12 cellular contexts compared by ENCODE assay signal in the genomic region with DNA sequence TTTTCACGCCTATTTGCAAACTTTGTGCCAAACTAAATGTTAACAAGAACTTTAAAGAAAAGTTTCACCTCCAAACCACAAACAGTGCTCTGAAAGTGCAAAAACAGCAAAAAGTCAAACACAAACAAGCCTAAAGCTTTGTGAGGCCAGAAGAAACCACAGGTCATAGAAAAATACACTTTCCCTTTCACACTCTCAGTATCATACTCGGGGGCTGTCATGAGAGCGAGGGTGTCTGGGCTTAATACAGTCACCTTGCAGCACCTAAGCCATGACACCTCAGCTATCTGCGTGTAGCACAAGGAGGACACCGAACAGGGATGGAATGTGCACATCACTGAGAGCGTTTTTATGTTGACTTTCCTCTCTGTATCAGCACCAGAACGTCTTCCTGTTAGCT. TPM values are rescaled to one million over a fixed set of nuclear protein-coding genes. Genes with fewer than 3 reads are reported as not detected.
DNase-seq lines count a peak whose midpoint lies in the region; ATAC-seq, FAIRE-seq and TF ChIP-seq lines count a peak whose summit lies in the region.
"Had no signal": no experiment of that assay in that cellular context is flagged by ENCODE, and none has a peak within 500 bp of the region (broad histone marks: within the 10 kb centered on the region; RNA-seq: fewer than 3 reads in every experiment).

No MANE protein-coding gene starts in this region.

- H3K4me3 Mint-ChIP-seq in stimulated activated memory B cell treated with anti-CD40 and anti-IgM and Interleukin-4, amounts not matched to agents 10 μg/mL and 1 μg/mL and 100 μg/mL, for 72 hours, result no peak overlapping the region

- no peak overlapping the region; a peak in 1 of 4 replicates for H3K9ac ChIP-seq in K562 (ENCODE audit: insufficient read depth in 1 of 2, low read depth in 2 of 2, low read length in 2 of 2)

- peaks cover 7% of the 10 kb centered on the region for H3K27me3 Mint-ChIP-seq in stimulated activated memory B cell treated with anti-CD40 and anti-IgM and Interleukin-4, amounts not matched to agents 10 μg/mL and 1 μg/mL and 100 μg/mL, for 72 hours

- DNase-seq in GM10266 (ENCODE audit: extremely low spot score) (peak; percentile 49), K562 (ENCODE audit: extremely low read depth in 1 of 4, low spot score in 3 of 4) (no peak), midbrain (lab: John Stamatoyannopoulos, UW) (no peak), NCI-H524 treated with DMSO at 0.1 percent for 48 hours (lab: John Stamatoyannopoulos, UW) (no peak), ureter (ENCODE audit: low spot score) (no peak)
- DNase-seq: hippocampal formation, upper lobe of left lung had no signal

- POLR2A ChIA-PET in K562 (lab: Yijun Ruan, JAX), result interaction anchor here (0.6 to 1.3 kb wide), 3 partner anchors 14 to 581 kb away, joined by 3 to 4 read pairs (median 4); a partner anchor contains a TSS

- TF ChIP-seq CTCF in GM10266 (IDR thresholded peaks at IDR 0.05; ENCODE audit: control insufficient read depth, insufficient read depth, low read depth, missing control alignments), result no peak
- no peak for TF ChIP-seq CTCF in K562 (IDR thresholded peaks at IDR 0.05 in 2 of 3, conservative IDR thresholded peaks at IDR 0.05 in 1 of 3; ENCODE audit: insufficient read depth in 2 of 3, low read depth in 1 of 3, low read length in 3 of 3)

- H3K9me1 ChIP-seq in K562 (ENCODE audit: control insufficient read depth, insufficient read depth, low read length), result no peaks in the 10 kb centered on the region

- H3K27ac ChIP-seq in K562 (ENCODE audit: extremely low read depth, low read depth, low read length), result no peak overlapping the region
- H3K27ac ChIP-seq: breast epithelium, upper lobe of left lung had no signal

- H3K36me3 Mint-ChIP-seq in stimulated activated memory B cell treated with anti-CD40 and anti-IgM and Interleukin-4, amounts not matched to agents 10 μg/mL and 1 μg/mL and 100 μg/mL, for 72 hours, result no peaks in the 10 kb centered on the region

- H2AFZ ChIP-seq in K562 (ENCODE audit: low read depth, low read length), result peak overlapping the region; percentile 37; the same call in 1 of the 2 replicates

- in situ Hi-C loops in K562 (cut with MboI), result no loop called here

- TF ChIP-seq RAD21 in K562 (CRISPR knock-in tag; conservative IDR thresholded peaks at IDR 0.05 in 1 of 2, IDR thresholded peaks at IDR 0.05 in 1 of 2), result no peak

- no peak overlapping the region for H3K4me3 ChIP-seq in K562
- H3K4me3 ChIP-seq: breast epithelium, upper lobe of left lung had no signal

- H3K4me1 ChIP-seq in K562 (replicated peaks in 1 of 2; ENCODE audit: control insufficient read depth in 2 of 2, insufficient read depth in 2 of 2, low read length in 2 of 2), result no peaks in the 10 kb centered on the region
- H3K4me1 ChIP-seq: breast epithelium, upper lobe of left lung had no signal

- H3K27me3 ChIP-seq in K562 (ENCODE audit: control insufficient read depth in 2 of 2, insufficient read depth in 2 of 2, low read length in 2 of 2), result no peaks in the 10 kb centered on the region
- H3K27me3 ChIP-seq: breast epithelium, upper lobe of left lung had no signal

- no peaks in the 10 kb centered on the region for H3K4me1 Mint-ChIP-seq in stimulated activated memory B cell treated with anti-CD40 and anti-IgM and Interleukin-4, amounts not matched to agents 10 μg/mL and 1 μg/mL and 100 μg/mL, for 72 hours

- no peak for TF ChIP-seq EP300 in K562 (IDR thresholded peaks at IDR 0.05; ENCODE audit: low read length)

- no peaks in the 10 kb centered on the region for H3K9me3 Mint-ChIP-seq in stimulated activated memory B cell treated with anti-CD40 and anti-IgM and Interleukin-4, amounts not matched to agents 10 μg/mL and 1 μg/mL and 100 μg/mL, for 72 hours

- FAIRE-seq in K562 (lab: Jason Lieb, UNC), result no peak
- FAIRE-seq: endothelial cell of umbilical vein had no signal

- no peak overlapping the region for H3K27ac Mint-ChIP-seq in stimulated activated memory B cell treated with anti-CD40 and anti-IgM and Interleukin-4, amounts not matched to agents 10 μg/mL and 1 μg/mL and 100 μg/mL, for 72 hours

- H3K36me3 ChIP-seq in K562 (ENCODE audit: control insufficient read depth, insufficient read depth, low read length), result no peaks in the 10 kb centered on the region
- H3K36me3 ChIP-seq: breast epithelium, upper lobe of left lung had no signal

- H3K4me2 ChIP-seq in K562 (ENCODE audit: insufficient read depth, low read length), result no peak overlapping the region

- BruUV-seq in K562 (replicated peaks; lab: Mats Ljungman, UMichigan), result no TSS peak

- ATAC-seq in GM19025 (IDR thresholded peaks at IDR 0.05; ENCODE audit: low read depth, unreplicated experiment) (peak; percentile 53), HG03565 (IDR thresholded peaks at IDR 0.05; ENCODE audit: unreplicated experiment) (peak; percentile 60), K562 (peak; percentile 57; the same call in 2 of the 3 replicates)
- no peak for ATAC-seq in stimulated activated memory B cell treated with anti-CD40 and anti-IgM and Interleukin-4, amounts not matched to agents 10 μg/mL and 1 μg/mL and 100 μg/mL, for 72 hours

- H3K9me3 ChIP-seq in K562 (replicated peaks; ENCODE audit: control insufficient read depth, insufficient read depth, low read depth, low read length), result no peaks in the 10 kb centered on the region
- H3K9me3 ChIP-seq: breast epithelium, upper lobe of left lung had no signal

- no peaks in the 10 kb centered on the region for H4K20me1 ChIP-seq in K562 (replicated peaks; ENCODE audit: control insufficient read depth, insufficient read depth, low read length)

- TF ChIP-seq POLR2A in K562 (conservative IDR thresholded peaks at IDR 0.05), result no peak

- WGBS in K562 (ENCODE audit: insufficient coverage, low coverage, missing lambda C conversion rate), result 12% methylated on average over 7 of the region's 7 CpGs

- intact Hi-C loops in K562 (cut with micrococcal nuclease), result no loop called here

- no peaks in the 10 kb centered on the region for H3K79me2 ChIP-seq in K562 (ENCODE audit: control insufficient read depth, insufficient read depth, low read length)

- CTCF ChIA-PET in K562 (lab: Yijun Ruan, JAX; ENCODE audit: low intra/inter-chr PET ratio), result no interaction called here

TF ChIP-seq in K562, 482 proteins besides CTCF, POLR2A, EP300 and RAD21:
- TF ChIP-seq CTBP1 (IDR thresholded peaks at IDR 0.05; ENCODE audit: borderline replicate concordance) (0 out of 2 replicates have a peak, but pooled peaks have one; percentile 12), POLR2G (IDR thresholded peaks at IDR 0.05; ENCODE audit: low read depth, low read length) (no peak), HDAC1 (IDR thresholded peaks at IDR 0.05) (no peak)
- TF ChIP-seq, protein P1, sequence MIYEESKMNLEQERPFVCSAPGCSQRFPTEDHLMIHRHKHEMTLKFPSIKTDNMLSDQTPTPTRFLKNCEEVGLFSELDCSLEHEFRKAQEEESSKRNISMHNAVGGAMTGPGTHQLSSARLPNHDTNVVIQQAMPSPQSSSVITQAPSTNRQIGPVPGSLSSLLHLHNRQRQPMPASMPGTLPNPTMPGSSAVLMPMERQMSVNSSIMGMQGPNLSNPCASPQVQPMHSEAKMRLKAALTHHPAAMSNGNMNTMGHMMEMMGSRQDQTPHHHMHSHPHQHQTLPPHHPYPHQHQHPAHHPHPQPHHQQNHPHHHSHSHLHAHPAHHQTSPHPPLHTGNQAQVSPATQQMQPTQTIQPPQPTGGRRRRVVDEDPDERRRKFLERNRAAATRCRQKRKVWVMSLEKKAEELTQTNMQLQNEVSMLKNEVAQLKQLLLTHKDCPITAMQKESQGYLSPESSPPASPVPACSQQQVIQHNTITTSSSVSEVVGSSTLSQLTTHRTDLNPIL (CRISPR knock-in tag; IDR thresholded peaks at IDR 0.05), result no peak

RNA-seq across cellular contexts. Expression of a gene that starts 26.6 kb away (rescaled TPM):
- total RNA-seq in K562 (2011; cell fraction: chromatin; rRNA removed; ENCODE audit: low replicate concordance), result 114 and 160 TPM in 2 replicates
- 43.2 and 44.6 TPM in 2 replicates for total RNA-seq in K562 (2011; cell fraction: nucleolus; rRNA removed)
- 87.4 and 134 TPM in 2 replicates for total RNA-seq in K562 (2011; cell fraction: nucleoplasm; rRNA removed)
- 59.9 and 62.2 TPM in 2 replicates for total RNA-seq in K562 (2014; rRNA removed)
- total RNA-seq in K562 (2014; rRNA removed; fragmentation: Illumina TruSeq; extraction: Trizol), result 111 and 119 TPM in 2 replicates
- 90.9 and 94.8 TPM in 2 replicates for total RNA-seq in K562 (2015; rRNA removed; fragmentation: Illumina TruSeq; extraction: Trizol)
- 147 and 148 TPM in 2 replicates for total RNA-seq in K562 (2021)
- 124 and 180 TPM in 2 replicates for polyA plus RNA-seq in K562 (2011; rRNA removed)
- polyA plus RNA-seq in K562 (2011; cell fraction: cytosol; rRNA removed), result 106 and 107 TPM in 2 replicates
- 62.3 and 70.7 TPM in 2 replicates for polyA plus RNA-seq in K562 (2011; cell fraction: nucleus; rRNA removed)
- 36.1 and 73.0 TPM in 2 replicates for polyA plus RNA-seq in K562 (2012)
- polyA plus RNA-seq in K562 (2014; fragmentation: Illumina TruSeq; extraction: Trizol), result 88.3 and 108 TPM in 2 replicates
- 100 to 1,000 TPM in 1 of 2 experiments, 10 to 100 TPM in 1; 83.6 to 108 TPM for polyA plus RNA-seq in K562 (2014; fragmentation: Nextera tagmentation; extraction: Ambion mirVana)
- polyA plus RNA-seq in K562 (2014; rRNA removed), result 73.1 and 79.0 TPM in 2 replicates
- polyA minus RNA-seq in K562 (2011; rRNA and poly(A)+ RNA removed), result 296 and 323 TPM in 2 replicates
- polyA minus RNA-seq in K562 (2011; cell fraction: cytosol; rRNA and poly(A)+ RNA removed), result 95.3 and 113 TPM in 2 replicates
- polyA minus RNA-seq in K562 (2011; cell fraction: nucleus; rRNA and poly(A)+ RNA removed), result 32.3 and 57.8 TPM in 2 replicates
- 53.1 TPM for total RNA-seq in ureter

RNA-seq across cellular contexts. Expression of a gene that starts 37.1 kb away (rescaled TPM):
- 18.9 and 43.2 TPM in 2 replicates for total RNA-seq in K562 (2011; cell fraction: chromatin; rRNA removed; ENCODE audit: low replicate concordance)
- 13.0 and 20.3 TPM in 2 replicates for total RNA-seq in K562 (2011; cell fraction: nucleolus; rRNA removed)
- 23.4 and 36.6 TPM in 2 replicates for total RNA-seq in K562 (2011; cell fraction: nucleoplasm; rRNA removed)
- 33.1 and 38.3 TPM in 2 replicates for total RNA-seq in K562 (2014; rRNA removed)
- 56.4 and 67.9 TPM in 2 replicates for total RNA-seq in K562 (2014; rRNA removed; fragmentation: Illumina TruSeq; extraction: Trizol)
- 63.6 and 66.4 TPM in 2 replicates for total RNA-seq in K562 (2015; rRNA removed; fragmentation: Illumina TruSeq; extraction: Trizol)
- total RNA-seq in K562 (2021), result 37.6 and 40.3 TPM in 2 replicates
- 39.9 and 44.8 TPM in 2 replicates for polyA plus RNA-seq in K562 (2011; rRNA removed)
- polyA plus RNA-seq in K562 (2011; cell fraction: cytosol; rRNA removed), result 7.5 and 17.5 TPM in 2 replicates
- polyA plus RNA-seq in K562 (2011; cell fraction: nucleus; rRNA removed), result 15.5 and 21.0 TPM in 2 replicates
- polyA plus RNA-seq in K562 (2012), result 36.4 and 37.3 TPM in 2 replicates
- polyA plus RNA-seq in K562 (2014; fragmentation: Illumina TruSeq; extraction: Trizol), result 48.1 and 58.3 TPM in 2 replicates
- polyA plus RNA-seq in K562 (2014; fragmentation: Nextera tagmentation; extraction: Ambion mirVana), result 10 to 100 TPM; 36.6 to 46.3 TPM
- 35.0 and 43.8 TPM in 2 replicates for polyA plus RNA-seq in K562 (2014; rRNA removed)
- 46.7 and 65.3 TPM in 2 replicates for polyA minus RNA-seq in K562 (2011; rRNA and poly(A)+ RNA removed)
- polyA minus RNA-seq in K562 (2011; cell fraction: cytosol; rRNA and poly(A)+ RNA removed), result 14.0 and 24.8 TPM in 2 replicates
- 11.2 and 19.8 TPM in 2 replicates for polyA minus RNA-seq in K562 (2011; cell fraction: nucleus; rRNA and poly(A)+ RNA removed)
- total RNA-seq in ureter, result 47.8 TPM
